Comparison of ENCODE assay signal across 13 cellular contexts in genomic region chr1:197320991-197321531, GRCh38. TPM values are rescaled to one million over a fixed set of nuclear protein-coding genes. Genes with fewer than 3 reads are reported as not detected.
DNase-seq lines count a peak whose midpoint lies in the region; ATAC-seq and TF ChIP-seq lines count a peak whose summit lies in the region.
"Had no signal": no experiment of that assay in that cellular context is flagged by ENCODE, and none has a peak within 500 bp of the region (broad histone marks: within the 10 kb centered on the region; RNA-seq: fewer than 3 reads in every experiment).

No MANE protein-coding gene starts in this region.

- no peaks in the 10 kb centered on the region for H3K9me2 ChIP-seq in GM23338 (ENCODE audit: insufficient read depth)

- no peaks in the 10 kb centered on the region for H3K4me1 Mint-ChIP-seq in GM23338
- H3K4me1 Mint-ChIP-seq: activated CD4-positive, alpha-beta T cell treated with anti-CD3 and anti-CD28 coated beads, Interleukin-2, amount 10 ng/mL, durations not matched to agents 7 days and 5 days had no signal

- ATAC-seq in GM23338 (no peak), HG03521 (IDR thresholded peaks at IDR 0.05; ENCODE audit: unreplicated experiment) (no peak)

- no peak overlapping the region for H3K4me3 Mint-ChIP-seq in GM23338
- H3K4me3 Mint-ChIP-seq: activated CD4-positive, alpha-beta T cell treated with anti-CD3 and anti-CD28 coated beads, Interleukin-2, amount 10 ng/mL, durations not matched to agents 7 days and 5 days; activated naive CD8-positive, alpha-beta T cell; CD4-positive, CD25-positive, alpha-beta regulatory T cell had no signal

- no peaks in the 10 kb centered on the region for H3K79me2 ChIP-seq in GM23338 (replicated peaks; ENCODE audit: insufficient read depth)

- no peak overlapping the region for H3K27ac ChIP-seq in GM23338 (ENCODE audit: low read depth)
- H3K27ac ChIP-seq: SK-N-MC had no signal

- no peaks in the 10 kb centered on the region for H3K27me3 ChIP-seq in GM23338 (ENCODE audit: insufficient read depth)

- H3K36me3 Mint-ChIP-seq in GM23338 (ENCODE audit: low read depth), result no peaks in the 10 kb centered on the region
- H3K36me3 Mint-ChIP-seq: activated naive CD8-positive, alpha-beta T cell; CD4-positive, CD25-positive, alpha-beta regulatory T cell had no signal

- no peak overlapping the region for H3K27ac Mint-ChIP-seq in GM23338
- H3K27ac Mint-ChIP-seq: activated CD4-positive, alpha-beta T cell treated with anti-CD3 and anti-CD28 coated beads, Interleukin-2, amount 10 ng/mL, durations not matched to agents 7 days and 5 days; activated naive CD8-positive, alpha-beta T cell; CD4-positive, CD25-positive, alpha-beta regulatory T cell had no signal

- H3F3A ChIP-seq in GM23338 (replicated peaks; ENCODE audit: low read depth), result no peaks in the 10 kb centered on the region

- H3K9me3 Mint-ChIP-seq in GM23338, result no peaks in the 10 kb centered on the region
- H3K9me3 Mint-ChIP-seq: activated CD4-positive, alpha-beta T cell treated with anti-CD3 and anti-CD28 coated beads, Interleukin-2, amount 10 ng/mL, durations not matched to agents 7 days and 5 days had no signal

- no peak overlapping the region for H3K4me2 ChIP-seq in GM23338

- H3K27me3 Mint-ChIP-seq in GM23338 (ENCODE audit: insufficient read depth, low read depth, poor library complexity), result no peaks in the 10 kb centered on the region
- H3K27me3 Mint-ChIP-seq: activated CD4-positive, alpha-beta T cell treated with anti-CD3 and anti-CD28 coated beads, Interleukin-2, amount 10 ng/mL, durations not matched to agents 7 days and 5 days; activated naive CD8-positive, alpha-beta T cell; CD4-positive, CD25-positive, alpha-beta regulatory T cell had no signal

- H3K4me3 ChIP-seq in AG10803 (ENCODE audit: low read length) (no peak overlapping the region), GM23338 (no peak overlapping the region)
- H3K4me3 ChIP-seq: SK-N-MC had no signal

- peak; percentile 80 for DNase-seq in AG10803 (ENCODE audit: low read depth)
- DNase-seq in NCI-H69 (lab: John Stamatoyannopoulos, UW), result peak; percentile 39
- DNase-seq in epidermal melanocyte (ENCODE audit: insufficient read length, low spot score), result peak; percentile 22
- peak; percentile 56 for DNase-seq in midbrain (lab: John Stamatoyannopoulos, UW)
- no peak for DNase-seq in occipital lobe (lab: John Stamatoyannopoulos, UW)
- DNase-seq in GM23338 (ENCODE audit: low spot score), result no peak
- no peak for DNase-seq in NCI-H1436 treated with DMSO at 0.1 percent for 48 hours (lab: John Stamatoyannopoulos, UW)
- DNase-seq: activated CD4-positive, alpha-beta T cell treated with anti-CD3 and anti-CD28 coated beads, Interleukin-2, amount 10 ng/mL, durations not matched to agents 7 days and 5 days; CD4-positive, CD25-positive, alpha-beta regulatory T cell; NCI-H2029 treated with DMSO at 0.1 percent for 48 hours had no signal

- no peaks in the 10 kb centered on the region for H3K36me3 ChIP-seq in GM23338 (ENCODE audit: insufficient read depth)

- no peaks in the 10 kb centered on the region for H3K4me1 ChIP-seq in GM23338 (ENCODE audit: insufficient read depth)

- H2AFZ ChIP-seq in GM23338, result no peak overlapping the region

- no peaks in the 10 kb centered on the region for H4K20me1 ChIP-seq in GM23338 (replicated peaks; ENCODE audit: insufficient read depth)

- TF ChIP-seq CTCF in AG10803 (conservative IDR thresholded peaks at IDR 0.05; ENCODE audit: low read length) (no peak), GM23338 (conservative IDR thresholded peaks at IDR 0.05; ENCODE audit: low read depth in 2 of 2) (no peak)

TF ChIP-seq in GM23338, 12 proteins besides CTCF, POLR2A, EP300 and RAD21 (continues in another document):
- TF ChIP-seq, protein P1, sequence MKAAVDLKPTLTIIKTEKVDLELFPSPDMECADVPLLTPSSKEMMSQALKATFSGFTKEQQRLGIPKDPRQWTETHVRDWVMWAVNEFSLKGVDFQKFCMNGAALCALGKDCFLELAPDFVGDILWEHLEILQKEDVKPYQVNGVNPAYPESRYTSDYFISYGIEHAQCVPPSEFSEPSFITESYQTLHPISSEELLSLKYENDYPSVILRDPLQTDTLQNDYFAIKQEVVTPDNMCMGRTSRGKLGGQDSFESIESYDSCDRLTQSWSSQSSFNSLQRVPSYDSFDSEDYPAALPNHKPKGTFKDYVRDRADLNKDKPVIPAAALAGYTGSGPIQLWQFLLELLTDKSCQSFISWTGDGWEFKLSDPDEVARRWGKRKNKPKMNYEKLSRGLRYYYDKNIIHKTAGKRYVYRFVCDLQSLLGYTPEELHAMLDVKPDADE (IDR thresholded peaks at IDR 0.05), result no peak
- TF ChIP-seq, protein P2, sequence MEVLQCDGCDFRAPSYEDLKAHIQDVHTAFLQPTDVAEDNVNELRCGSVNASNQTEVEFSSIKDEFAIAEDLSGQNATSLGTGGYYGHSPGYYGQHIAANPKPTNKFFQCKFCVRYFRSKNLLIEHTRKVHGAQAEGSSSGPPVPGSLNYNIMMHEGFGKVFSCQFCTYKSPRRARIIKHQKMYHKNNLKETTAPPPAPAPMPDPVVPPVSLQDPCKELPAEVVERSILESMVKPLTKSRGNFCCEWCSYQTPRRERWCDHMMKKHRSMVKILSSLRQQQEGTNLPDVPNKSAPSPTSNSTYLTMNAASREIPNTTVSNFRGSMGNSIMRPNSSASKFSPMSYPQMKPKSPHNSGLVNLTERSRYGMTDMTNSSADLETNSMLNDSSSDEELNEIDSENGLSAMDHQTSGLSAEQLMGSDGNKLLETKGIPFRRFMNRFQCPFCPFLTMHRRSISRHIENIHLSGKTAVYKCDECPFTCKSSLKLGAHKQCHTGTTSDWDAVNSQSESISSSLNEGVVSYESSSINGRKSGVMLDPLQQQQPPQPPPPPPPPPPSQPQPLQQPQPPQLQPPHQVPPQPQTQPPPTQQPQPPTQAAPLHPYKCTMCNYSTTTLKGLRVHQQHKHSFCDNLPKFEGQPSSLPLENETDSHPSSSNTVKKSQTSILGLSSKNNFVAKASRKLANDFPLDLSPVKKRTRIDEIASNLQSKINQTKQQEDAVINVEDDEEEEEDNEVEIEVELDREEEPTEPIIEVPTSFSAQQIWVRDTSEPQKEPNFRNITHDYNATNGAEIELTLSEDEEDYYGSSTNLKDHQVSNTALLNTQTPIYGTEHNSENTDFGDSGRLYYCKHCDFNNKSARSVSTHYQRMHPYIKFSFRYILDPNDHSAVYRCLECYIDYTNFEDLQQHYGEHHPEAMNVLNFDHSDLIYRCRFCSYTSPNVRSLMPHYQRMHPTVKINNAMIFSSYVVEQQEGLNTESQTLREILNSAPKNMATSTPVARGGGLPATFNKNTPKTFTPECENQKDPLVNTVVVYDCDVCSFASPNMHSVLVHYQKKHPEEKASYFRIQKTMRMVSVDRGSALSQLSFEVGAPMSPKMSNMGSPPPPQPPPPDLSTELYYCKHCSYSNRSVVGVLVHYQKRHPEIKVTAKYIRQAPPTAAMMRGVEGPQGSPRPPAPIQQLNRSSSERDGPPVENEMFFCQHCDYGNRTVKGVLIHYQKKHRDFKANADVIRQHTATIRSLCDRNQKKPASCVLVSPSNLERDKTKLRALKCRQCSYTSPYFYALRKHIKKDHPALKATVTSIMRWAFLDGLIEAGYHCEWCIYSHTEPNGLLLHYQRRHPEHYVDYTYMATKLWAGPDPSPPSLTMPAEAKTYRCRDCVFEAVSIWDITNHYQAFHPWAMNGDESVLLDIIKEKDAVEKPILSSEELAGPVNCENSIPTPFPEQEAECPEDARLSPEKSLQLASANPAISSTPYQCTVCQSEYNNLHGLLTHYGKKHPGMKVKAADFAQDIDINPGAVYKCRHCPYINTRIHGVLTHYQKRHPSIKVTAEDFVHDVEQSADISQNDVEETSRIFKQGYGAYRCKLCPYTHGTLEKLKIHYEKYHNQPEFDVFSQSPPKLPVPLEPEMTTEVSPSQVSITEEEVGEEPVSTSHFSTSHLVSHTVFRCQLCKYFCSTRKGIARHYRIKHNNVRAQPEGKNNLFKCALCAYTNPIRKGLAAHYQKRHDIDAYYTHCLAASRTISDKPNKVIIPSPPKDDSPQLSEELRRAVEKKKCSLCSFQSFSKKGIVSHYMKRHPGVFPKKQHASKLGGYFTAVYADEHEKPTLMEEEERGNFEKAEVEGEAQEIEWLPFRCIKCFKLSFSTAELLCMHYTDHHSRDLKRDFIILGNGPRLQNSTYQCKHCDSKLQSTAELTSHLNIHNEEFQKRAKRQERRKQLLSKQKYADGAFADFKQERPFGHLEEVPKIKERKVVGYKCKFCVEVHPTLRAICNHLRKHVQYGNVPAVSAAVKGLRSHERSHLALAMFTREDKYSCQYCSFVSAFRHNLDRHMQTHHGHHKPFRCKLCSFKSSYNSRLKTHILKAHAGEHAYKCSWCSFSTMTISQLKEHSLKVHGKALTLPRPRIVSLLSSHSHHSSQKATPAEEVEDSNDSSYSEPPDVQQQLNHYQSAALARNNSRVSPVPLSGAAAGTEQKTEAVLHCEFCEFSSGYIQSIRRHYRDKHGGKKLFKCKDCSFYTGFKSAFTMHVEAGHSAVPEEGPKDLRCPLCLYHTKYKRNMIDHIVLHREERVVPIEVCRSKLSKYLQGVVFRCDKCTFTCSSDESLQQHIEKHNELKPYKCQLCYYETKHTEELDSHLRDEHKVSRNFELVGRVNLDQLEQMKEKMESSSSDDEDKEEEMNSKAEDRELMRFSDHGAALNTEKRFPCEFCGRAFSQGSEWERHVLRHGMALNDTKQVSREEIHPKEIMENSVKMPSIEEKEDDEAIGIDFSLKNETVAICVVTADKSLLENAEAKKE (CRISPR knock-in tag; IDR thresholded peaks at IDR 0.05), result no peak
- no peak for TF ChIP-seq ZNF331 (CRISPR knock-in tag; IDR thresholded peaks at IDR 0.05; ENCODE audit: low read depth)
- TF ChIP-seq ZNF114 (CRISPR knock-in tag; IDR thresholded peaks at IDR 0.05), result no peak
- TF ChIP-seq EZH2 (IDR thresholded peaks at IDR 0.05; ENCODE audit: low read depth, unreplicated experiment), result no peak
- no peak for TF ChIP-seq EZH2phosphoT487 (IDR thresholded peaks at IDR 0.05; ENCODE audit: unreplicated experiment)
- no peak for TF ChIP-seq POLR2AphosphoS5 (IDR thresholded peaks at IDR 0.05; ENCODE audit: low read depth)
- TF ChIP-seq CREB1 (CRISPR knock-in tag; IDR thresholded peaks at IDR 0.05; ENCODE audit: low read depth), result no peak
- no peak for TF ChIP-seq JUNB (IDR thresholded peaks at IDR 0.05; ENCODE audit: unreplicated experiment)

RNA-seq across cellular contexts. Expression of gene CRB1, which starts 53.0 kb away (rescaled TPM):
- total RNA-seq in occipital lobe, result 27.5 TPM
- total RNA-seq in GM23338 (2014; rRNA removed; shearing (Covaris generic)), result 0.56 TPM in 1 of 2 replicates, not detected in the other
- 0.16 and 0.27 TPM in 2 replicates for polyA plus RNA-seq in GM23338 (2016; fragmentation: Nextera tagmentation; extraction: Ambion mirVana)
- total RNA-seq: CD4-positive, CD25-positive, alpha-beta regulatory T cell had no signal
- polyA plus RNA-seq: CD4-positive, CD25-positive, alpha-beta regulatory T cell had no signal

Comparison
In these comparisons a context has a peak if more than half of its experiments do, and no peak if none do; other contexts are left out.
1. DNase-seq: peak in AG10803 (single experiment), NCI-H69 (single experiment), epidermal melanocyte (single experiment) and midbrain (single experiment); none in occipital lobe (single experiment), GM23338 (single experiment) and NCI-H1436 treated with DMSO at 0.1 percent for 48 hours (single experiment).
2. RNA of gene CRB1, which starts 53.0 kb away (total RNA-seq): 27.5 TPM in occipital lobe (single experiment); 0.56 TPM in GM23338; every median in the first group is over 10 times any median in the second.